In genomic region chrX:67328496-67328895, GRCh38 we compare ENCODE assay signal across 13 cellular contexts.
"Had no signal": no experiment of that assay in that cellular context is flagged by ENCODE, and none has a peak within 500 bp of the region (broad histone marks: within the 10 kb centered on the region; RNA-seq: fewer than 3 reads in every experiment).

No MANE protein-coding gene starts in this region.

- DNase-seq: activated gamma-delta T cell treated with Interleukin-2 at 50 U/mL for 16 hours; activated T-cell treated with anti-CD3 and anti-CD28 coated beads, Interleukin-2, amount 50 U/mL, for 1 hour; aorta; effector CD4-positive, alpha-beta T cell; heart right ventricle; left lung; naive B cell; retina; sigmoid colon; stimulated activated CD4-positive, alpha-beta T cell treated with anti-CD3 and anti-CD28 coated beads, Interleukin-15, amount 100 ng/mL, for 24 hours; testis had no signal

- ATAC-seq: heart right ventricle; left lung; stimulated activated memory B cell treated with anti-CD40 and anti-IgM and Interleukin-4, amounts not matched to agents 10 μg/mL and 1 μg/mL and 100 μg/mL, for 72 hours; WTC11 had no signal
